ENCODE assay signal across 15 cellular contexts in genomic region chr17:50693041-50693682, GRCh38. TPM values are rescaled to one million over a fixed set of nuclear protein-coding genes. Genes with fewer than 3 reads are reported as not detected.
DNase-seq lines count a peak whose midpoint lies in the region; ATAC-seq and TF ChIP-seq lines count a peak whose summit lies in the region.
"Had no signal": no experiment of that assay in that cellular context is flagged by ENCODE, and none has a peak within 500 bp of the region (broad histone marks: within the 10 kb centered on the region; RNA-seq: fewer than 3 reads in every experiment).

No MANE protein-coding gene starts in this region.

- TF ChIP-seq CTCF in colonic mucosa (IDR thresholded peaks at IDR 0.05) = no peak
- TF ChIP-seq CTCF in vagina (IDR thresholded peaks at IDR 0.05) = no peak
- TF ChIP-seq CTCF in spleen (IDR thresholded peaks at IDR 0.05 in 8 of 11, conservative IDR thresholded peaks at IDR 0.05 in 3 of 11) = no peak

- H2BK120ac ChIP-seq in mesenchymal stem cell (ENCODE audit: low read depth, low read length) = no peak overlapping the region

- no peak overlapping the region for H2BK15ac ChIP-seq in mesenchymal stem cell (ENCODE audit: low read depth, poor library complexity, severe bottlenecking)

- H2BK5ac ChIP-seq in mesenchymal stem cell (ENCODE audit: low read depth, low read length, poor library complexity, severe bottlenecking) = peak overlapping the region; percentile 100

- H3K9me3 ChIP-seq in colonic mucosa (no peaks in the 10 kb centered on the region), mesenchymal stem cell (ENCODE audit: control insufficient read depth, low read length) (no peaks in the 10 kb centered on the region), vagina (no peaks in the 10 kb centered on the region), spleen (no peaks in the 10 kb centered on the region)
- H3K9me3 ChIP-seq: adrenal gland had no signal

- TF ChIP-seq POLR2A in vagina (IDR thresholded peaks at IDR 0.05) = no peak
- no peak for TF ChIP-seq POLR2A in spleen (IDR thresholded peaks at IDR 0.05)

- H3K4ac ChIP-seq in mesenchymal stem cell (ENCODE audit: low read depth in 1 of 2, low read length in 2 of 2) = no peak overlapping the region

- no peak for ATAC-seq in GM21423 (IDR thresholded peaks at IDR 0.05; ENCODE audit: unreplicated experiment)
- ATAC-seq: HCT116; naive thymus-derived CD4-positive, alpha-beta T cell had no signal

- H3K9ac ChIP-seq in colonic mucosa (ENCODE audit: low read depth in 2 of 2, low read length in 2 of 2) (peak overlapping the region in 1 of 2 donors; percentile 74), mesenchymal stem cell (ENCODE audit: low read length) (peak overlapping the region; percentile 45)
- H3K9ac ChIP-seq: KMS-11 had no signal

- no peak overlapping the region for H3K14ac ChIP-seq in mesenchymal stem cell (ENCODE audit: low read length in 2 of 2)

- H3K18ac ChIP-seq in mesenchymal stem cell (ENCODE audit: low read depth in 1 of 2, low read length in 2 of 2) = no peak overlapping the region

- H3K23ac ChIP-seq in mesenchymal stem cell (ENCODE audit: low read length in 2 of 2) = no peak overlapping the region

- peaks cover 10% of the 10 kb centered on the region for H3K79me1 ChIP-seq in mesenchymal stem cell (replicated peaks; ENCODE audit: low read length, poor library complexity, severe bottlenecking)

- intact Hi-C loops in colonic mucosa (cut with DNase I) (no loop called here), vagina (cut with DNase I) (no loop called here), spleen (cut with DNase I; ENCODE audit: low total_unique reads) (no loop called here)

- H3K4me1 ChIP-seq in colonic mucosa (no peaks in the 10 kb centered on the region), mesenchymal stem cell (ENCODE audit: control insufficient read depth, insufficient read depth, low read depth, low read length) (peaks cover 37% of the 10 kb centered on the region), vagina (peaks cover 7% of the 10 kb centered on the region), spleen (peaks cover 0 to 20% (median 8%) of the 10 kb centered on the region in 6 donors)

- DNase-seq in NCI-H1417 (lab: John Stamatoyannopoulos, UW) (peak in 2 of 3 experiments; percentile 34 to 65), NCI-H1417 treated with DMSO at 0.1 percent for 48 hours (lab: John Stamatoyannopoulos, UW) (no peak), colonic mucosa (no peak), mesenchymal stem cell (no peak), vagina (ENCODE audit: extremely low spot score in 2 of 2) (no peak), NCI-H1694 (lab: John Stamatoyannopoulos, UW) (no peak), spleen (no peak)
- DNase-seq: 8988T; activated CD8-positive, alpha-beta memory T cell treated with anti-CD3 and anti-CD28 coated beads, Interleukin-2, amount 50 U/mL, for 4 hours; naive thymus-derived CD4-positive, alpha-beta T cell; NCI-H2171 had no signal

- no peak overlapping the region for H2BK12ac ChIP-seq in mesenchymal stem cell (ENCODE audit: low read length in 2 of 2)

- no peak overlapping the region for H4K91ac ChIP-seq in mesenchymal stem cell (ENCODE audit: low read length)

- 96% methylated on average over 4 of the region's 5 CpGs for WGBS in mesenchymal stem cell
- 91 to 99% (median 95%) methylated on average over 5 of the region's 5 CpGs for WGBS in spleen, 5 donors

- peak overlapping the region; percentile 99 for H2AK5ac ChIP-seq in mesenchymal stem cell (ENCODE audit: low read length, severe bottlenecking)

- H3K36me3 ChIP-seq in colonic mucosa (peaks cover 13% of the 10 kb centered on the region), mesenchymal stem cell (ENCODE audit: control insufficient read depth in 1 of 2, insufficient read depth in 2 of 2, low read depth in 1 of 2, low read length in 2 of 2) (peaks cover 9 to 58% of the 10 kb centered on the region in 2 experiments), vagina (peaks cover 0 to 45% of the 10 kb centered on the region in 2 donors), spleen (peaks cover 7 to 68% (median 57%) of the 10 kb centered on the region in 6 donors)

- H3K4me2 ChIP-seq in mesenchymal stem cell (ENCODE audit: low read length, poor library complexity, severe bottlenecking) = peak overlapping the region; percentile 54
- H3K4me2 ChIP-seq: KMS-11 had no signal

- H4K8ac ChIP-seq in mesenchymal stem cell (ENCODE audit: low read length) = no peak overlapping the region

- peak overlapping the region; percentile 81 for H3K27ac ChIP-seq in colonic mucosa
- peak overlapping the region; percentile 99 for H3K27ac ChIP-seq in mesenchymal stem cell (ENCODE audit: low read length, poor library complexity, severe bottlenecking)
- peak overlapping the region; percentile 1 for H3K27ac ChIP-seq in vagina
- no peak overlapping the region for H3K27ac ChIP-seq in spleen
- H3K27ac ChIP-seq: KMS-11 had no signal

- no peaks in the 10 kb centered on the region for H3K27me3 ChIP-seq in colonic mucosa
- H3K27me3 ChIP-seq in mesenchymal stem cell (ENCODE audit: control insufficient read depth in 1 of 2, insufficient read depth in 1 of 2, low read length in 2 of 2) = no peaks in the 10 kb centered on the region
- H3K27me3 ChIP-seq in vagina = no peaks in the 10 kb centered on the region
- no peaks in the 10 kb centered on the region for H3K27me3 ChIP-seq in spleen (replicated peaks in 1 of 7)
- H3K27me3 ChIP-seq: adrenal gland had no signal

- H2AFZ ChIP-seq in mesenchymal stem cell (ENCODE audit: low read depth, low read length) = no peak overlapping the region

- H3K4me3 ChIP-seq in colonic mucosa = no peak overlapping the region
- no peak overlapping the region for H3K4me3 ChIP-seq in mesenchymal stem cell (ENCODE audit: insufficient read depth in 1 of 2, low read depth in 1 of 2, low read length in 2 of 2)
- no peak overlapping the region for H3K4me3 ChIP-seq in vagina
- H3K4me3 ChIP-seq in spleen = no peak overlapping the region
- H3K4me3 ChIP-seq: adrenal gland had no signal

RNA-seq across cellular contexts. Expression of gene ANKRD40, which starts 14.6 kb away (rescaled TPM):
- total RNA-seq in colonic mucosa (10 to 100 TPM; 20.1 to 25.1 TPM), vagina (21.6 TPM), spleen (10 to 100 TPM; 33.5 to 54.6 (median 47.1) TPM)
- 25.9 TPM for polyA plus RNA-seq in mesenchymal stem cell (2013, experiment 1 of 2)
- 26.3 TPM for polyA plus RNA-seq in mesenchymal stem cell (2013, experiment 2 of 2)
- 10 to 100 TPM in 1 of 3 donors, 1 to 10 TPM in 2; 6.8 to 16.5 (median 7.2) TPM for polyA plus RNA-seq in spleen

RNA-seq across cellular contexts. Expression of gene LUC7L3, which starts 26.2 kb away (rescaled TPM):
- total RNA-seq in colonic mucosa (10 to 100 TPM; 73.0 to 88.3 TPM), vagina (108 TPM), spleen (100 to 1,000 TPM; 121 to 223 (median 153) TPM)
- polyA plus RNA-seq in mesenchymal stem cell (2013, experiment 1 of 2) = 99.9 TPM
- polyA plus RNA-seq in mesenchymal stem cell (2013, experiment 2 of 2) = 97.1 TPM
- polyA plus RNA-seq in spleen = 100 to 1,000 TPM in 2 of 3 donors, 10 to 100 TPM in 1; 91.2 to 141 (median 103) TPM

RNA-seq across cellular contexts. Expression of gene ABCC3, which starts 58.5 kb away (rescaled TPM):
- total RNA-seq in colonic mucosa = 100 to 1,000 TPM; 187 to 226 TPM
- 2.5 TPM for polyA plus RNA-seq in mesenchymal stem cell (2013, experiment 1 of 2)
- polyA plus RNA-seq in mesenchymal stem cell (2013, experiment 2 of 2) = 2.5 TPM
- 47.6 TPM for total RNA-seq in vagina
- total RNA-seq in spleen = 10 to 100 TPM; 28.4 to 37.1 (median 32.0) TPM
- polyA plus RNA-seq in spleen = 10 to 100 TPM in 2 of 3 donors, 1 to 10 TPM in 1; 8.6 to 16.6 (median 15.2) TPM
- polyA plus RNA-seq: naive thymus-derived CD4-positive, alpha-beta T cell had no signal

Comparison
In these comparisons a context has a peak if more than half of its experiments do, and no peak if none do; other contexts are left out.
1. DNase-seq: peak in NCI-H1417 (2 of 3); none in NCI-H1417 treated with DMSO at 0.1 percent for 48 hours (single experiment), colonic mucosa (single experiment), mesenchymal stem cell (single experiment), vagina (0 of 2), NCI-H1694 (single experiment) and spleen (single experiment).
2. H3K27ac ChIP-seq: peak in colonic mucosa (single experiment), mesenchymal stem cell (single experiment) and vagina (single experiment); none in spleen (0 of 8).